In the genomic region with DNA sequence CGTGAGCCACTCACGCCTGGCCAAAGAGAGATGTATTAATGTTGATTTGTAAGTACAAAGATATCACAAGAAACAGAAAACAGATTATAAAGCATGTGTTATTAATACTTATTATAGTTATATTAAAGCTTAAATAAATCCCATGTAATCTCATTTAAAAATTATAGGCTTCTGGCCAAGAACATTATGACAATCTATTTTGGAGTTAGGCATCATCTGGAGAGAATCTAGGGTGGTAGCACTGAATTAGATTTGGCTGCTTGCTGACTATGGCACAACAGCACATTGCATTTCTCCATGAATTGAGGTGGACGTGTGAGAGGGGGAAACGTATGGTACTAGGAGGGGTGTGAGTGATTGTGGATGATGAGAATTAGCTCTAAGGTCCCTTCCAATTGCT, we compare ENCODE assay signal across 1 cellular context.
TF ChIP-seq lines count a peak whose summit lies in the region.

No MANE protein-coding gene starts in this region.

TF ChIP-seq in IMR-90, 13 proteins besides CTCF, POLR2A, EP300 and RAD21:
- TF ChIP-seq, protein P1, sequence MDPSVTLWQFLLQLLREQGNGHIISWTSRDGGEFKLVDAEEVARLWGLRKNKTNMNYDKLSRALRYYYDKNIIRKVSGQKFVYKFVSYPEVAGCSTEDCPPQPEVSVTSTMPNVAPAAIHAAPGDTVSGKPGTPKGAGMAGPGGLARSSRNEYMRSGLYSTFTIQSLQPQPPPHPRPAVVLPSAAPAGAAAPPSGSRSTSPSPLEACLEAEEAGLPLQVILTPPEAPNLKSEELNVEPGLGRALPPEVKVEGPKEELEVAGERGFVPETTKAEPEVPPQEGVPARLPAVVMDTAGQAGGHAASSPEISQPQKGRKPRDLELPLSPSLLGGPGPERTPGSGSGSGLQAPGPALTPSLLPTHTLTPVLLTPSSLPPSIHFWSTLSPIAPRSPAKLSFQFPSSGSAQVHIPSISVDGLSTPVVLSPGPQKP (IDR thresholded peaks at IDR 0.05; ENCODE audit: borderline replicate concordance, low read depth, low read length): no peak
- TF ChIP-seq, protein P2, sequence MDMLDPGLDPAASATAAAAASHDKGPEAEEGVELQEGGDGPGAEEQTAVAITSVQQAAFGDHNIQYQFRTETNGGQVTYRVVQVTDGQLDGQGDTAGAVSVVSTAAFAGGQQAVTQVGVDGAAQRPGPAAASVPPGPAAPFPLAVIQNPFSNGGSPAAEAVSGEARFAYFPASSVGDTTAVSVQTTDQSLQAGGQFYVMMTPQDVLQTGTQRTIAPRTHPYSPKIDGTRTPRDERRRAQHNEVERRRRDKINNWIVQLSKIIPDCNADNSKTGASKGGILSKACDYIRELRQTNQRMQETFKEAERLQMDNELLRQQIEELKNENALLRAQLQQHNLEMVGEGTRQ (IDR thresholded peaks at IDR 0.05; ENCODE audit: low read depth, low read length): no peak
- no peak for TF ChIP-seq BHLHE40 (IDR thresholded peaks at IDR 0.05; ENCODE audit: low read depth, low read length)
